19 cellular contexts compared by ENCODE assay signal in the genomic region with DNA sequence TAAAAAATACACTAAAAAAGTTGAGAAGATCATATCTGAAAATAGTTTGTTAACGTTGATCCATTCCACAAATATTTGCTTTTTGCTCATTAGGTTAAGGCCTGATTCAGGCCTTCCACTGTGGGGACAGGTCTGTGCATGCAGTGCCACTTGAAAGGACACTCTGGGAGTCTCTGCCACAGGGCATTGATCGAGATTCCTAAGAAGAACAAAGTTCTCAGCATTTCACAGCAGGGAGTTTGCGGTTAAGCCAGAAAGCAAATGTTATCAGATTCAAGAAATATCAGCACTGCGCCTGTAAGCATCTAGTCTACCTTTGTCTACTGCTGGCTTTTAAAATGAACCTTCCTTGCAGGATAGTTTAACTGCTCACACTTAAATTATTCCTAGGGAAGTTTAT.
DNase-seq lines count a peak whose midpoint lies in the region; ATAC-seq and TF ChIP-seq lines count a peak whose summit lies in the region.
"Had no signal": no experiment of that assay in that cellular context is flagged by ENCODE, and none has a peak within 500 bp of the region (broad histone marks: within the 10 kb centered on the region; RNA-seq: fewer than 3 reads in every experiment).

No MANE protein-coding gene starts in this region.

- CTCF ChIA-PET in CD4-positive, alpha-beta T cell (lab: Charles Lee): no interaction called here
- CTCF ChIA-PET in activated CD8-positive, alpha-beta T cell treated with anti-CD3 and anti-CD28 coated beads, Interleukin-2, amount 10 ng/mL, durations not matched to agents 7 days and 5 days (lab: Charles Lee): interaction anchor here (0.9 to 2.0 kb wide), 3 partner anchors 19 to 30 kb away, joined by 3 to 6 read pairs (median 4); no protein-coding TSS in a partner anchor

- H3K27me3 ChIP-seq in CD4-positive, alpha-beta T cell (ENCODE audit: control insufficient read depth, insufficient read depth, low read length): no peaks in the 10 kb centered on the region
- H3K27me3 ChIP-seq in DND-41 (ENCODE audit: insufficient read depth, low read length, poor library complexity): no peaks in the 10 kb centered on the region
- H3K27me3 ChIP-seq: ascending aorta, colonic mucosa had no signal

- no peaks in the 10 kb centered on the region for H3K27me3 Mint-ChIP-seq in CD4-positive, alpha-beta T cell
- no peaks in the 10 kb centered on the region for H3K27me3 Mint-ChIP-seq in activated CD8-positive, alpha-beta T cell treated with anti-CD3 and anti-CD28 coated beads, Interleukin-2, amount 10 ng/mL, durations not matched to agents 7 days and 5 days (ENCODE audit: low read depth)
- H3K27me3 Mint-ChIP-seq: B cell had no signal

- POLR2A ChIA-PET in CD4-positive, alpha-beta T cell (lab: Charles Lee): interaction anchor here (0.9 kb wide), 1 partner anchor 44 kb away, joined by 3 read pairs; no protein-coding TSS in a partner anchor
- POLR2A ChIA-PET in activated CD8-positive, alpha-beta T cell treated with anti-CD3 and anti-CD28 coated beads, Interleukin-2, amount 10 ng/mL, durations not matched to agents 7 days and 5 days (lab: Charles Lee): interaction anchor here (0.5 kb wide), 1 partner anchor 14 kb away, joined by 3 read pairs; no protein-coding TSS in a partner anchor

- peak overlapping the region; percentile 67 for H3K27ac Mint-ChIP-seq in CD4-positive, alpha-beta T cell
- peak overlapping the region; percentile 35 for H3K27ac Mint-ChIP-seq in activated CD8-positive, alpha-beta T cell treated with anti-CD3 and anti-CD28 coated beads, Interleukin-2, amount 10 ng/mL, durations not matched to agents 7 days and 5 days
- H3K27ac Mint-ChIP-seq: B cell, type B pancreatic cell had no signal

- H3K4me1 ChIP-seq in DND-41 (ENCODE audit: insufficient read depth, low read length): peaks cover 5% of the 10 kb centered on the region; the same call in 1 of the 2 replicates
- H3K4me1 ChIP-seq: ascending aorta, colonic mucosa, left ventricle myocardium inferior had no signal

- no peaks in the 10 kb centered on the region for H3K9me3 Mint-ChIP-seq in CD4-positive, alpha-beta T cell
- H3K9me3 Mint-ChIP-seq in activated CD8-positive, alpha-beta T cell treated with anti-CD3 and anti-CD28 coated beads, Interleukin-2, amount 10 ng/mL, durations not matched to agents 7 days and 5 days (ENCODE audit: insufficient read depth): no peaks in the 10 kb centered on the region
- H3K9me3 Mint-ChIP-seq: type B pancreatic cell had no signal

- TF ChIP-seq CTCF in CD4-positive, alpha-beta T cell (IDR thresholded peaks at IDR 0.05): no peak
- TF ChIP-seq CTCF in DND-41 (IDR thresholded peaks at IDR 0.05; ENCODE audit: borderline replicate concordance, extremely low read depth, low read length, poor library complexity, severe bottlenecking): no peak

- H4K20me1 ChIP-seq in DND-41 (ENCODE audit: insufficient read depth, low read length): no peaks in the 10 kb centered on the region

- no peaks in the 10 kb centered on the region for H3K79me2 ChIP-seq in DND-41 (ENCODE audit: insufficient read depth, low read length)

- 0 out of 2 replicates have a peak overlapping the region, but pooled peaks have one; percentile 11 for H2AFZ ChIP-seq in DND-41 (ENCODE audit: low read depth, low read length)

- no peaks in the 10 kb centered on the region for H3K36me3 ChIP-seq in DND-41 (ENCODE audit: insufficient read depth, low read length)
- H3K36me3 ChIP-seq: ascending aorta, colonic mucosa, left ventricle myocardium inferior had no signal

- H3K4me1 Mint-ChIP-seq in CD4-positive, alpha-beta T cell (ENCODE audit: low read depth): peaks cover 38% of the 10 kb centered on the region
- H3K4me1 Mint-ChIP-seq in activated CD8-positive, alpha-beta T cell treated with anti-CD3 and anti-CD28 coated beads, Interleukin-2, amount 10 ng/mL, durations not matched to agents 7 days and 5 days (ENCODE audit: low read depth): peaks cover 19% of the 10 kb centered on the region

- H3K4me3 Mint-ChIP-seq in CD4-positive, alpha-beta T cell: peak overlapping the region; percentile 32
- H3K4me3 Mint-ChIP-seq in activated CD8-positive, alpha-beta T cell treated with anti-CD3 and anti-CD28 coated beads, Interleukin-2, amount 10 ng/mL, durations not matched to agents 7 days and 5 days: peak overlapping the region; percentile 17
- H3K4me3 Mint-ChIP-seq: B cell, type B pancreatic cell had no signal

- no peak overlapping the region for H3K9ac ChIP-seq in DND-41 (ENCODE audit: low read depth, low read length)

- H3K4me2 ChIP-seq in DND-41 (ENCODE audit: insufficient read depth, low read length): no peak overlapping the region

- H3K36me3 Mint-ChIP-seq in CD4-positive, alpha-beta T cell (ENCODE audit: low read depth): no peaks in the 10 kb centered on the region
- H3K36me3 Mint-ChIP-seq in activated CD8-positive, alpha-beta T cell treated with anti-CD3 and anti-CD28 coated beads, Interleukin-2, amount 10 ng/mL, durations not matched to agents 7 days and 5 days (ENCODE audit: low read depth): no peaks in the 10 kb centered on the region
- H3K36me3 Mint-ChIP-seq: type B pancreatic cell had no signal

- no peak for DNase-seq in CD4-positive, alpha-beta T cell
- DNase-seq in DND-41 (no peak), islet precursor cell (peak; percentile 61), NCI-H446 treated with DMSO at 0.1 percent for 48 hours (lab: John Stamatoyannopoulos, UW) (no peak)
- DNase-seq in activated CD8-positive, alpha-beta T cell treated with anti-CD3 and anti-CD28 coated beads, Interleukin-2, amount 10 ng/mL, durations not matched to agents 7 days and 5 days: no peak
- DNase-seq: colonic mucosa, foreskin melanocyte, left ventricle myocardium inferior, NCI-H1092 treated with DMSO at 0.1 percent for 48 hours, NCI-H2171 treated with DMSO at 0.1 percent for 48 hours, posterior cingulate gyrus, RPMI8226 had no signal

- H3K27ac ChIP-seq in CD4-positive, alpha-beta T cell (ENCODE audit: low read depth, low read length): no peak overlapping the region
- no peak overlapping the region for H3K27ac ChIP-seq in DND-41 (ENCODE audit: low read length)
- H3K27ac ChIP-seq: ascending aorta, colonic mucosa, HL-60, left ventricle myocardium inferior had no signal

- H3K4me3 ChIP-seq in DND-41 (ENCODE audit: low read depth in 1 of 2, low read length in 2 of 2): no peak overlapping the region
- H3K4me3 ChIP-seq: ascending aorta, colonic mucosa, K562, left ventricle myocardium inferior had no signal

- no peak for ATAC-seq in CD4-positive, alpha-beta T cell (ENCODE audit: poor library complexity)
- ATAC-seq in DND-41 (ENCODE audit: insufficient read depth, low read depth): peak; percentile 50; the same call in 1 of the 3 replicates
- ATAC-seq in activated CD8-positive, alpha-beta T cell treated with anti-CD3 and anti-CD28 coated beads, Interleukin-2, amount 10 ng/mL, durations not matched to agents 7 days and 5 days: no peak
- ATAC-seq in GM18868 (IDR thresholded peaks at IDR 0.05; ENCODE audit: unreplicated experiment): no peak
- no peak for ATAC-seq in HG03565 (IDR thresholded peaks at IDR 0.05; ENCODE audit: unreplicated experiment)
- ATAC-seq: K562 had no signal

- intact Hi-C loops in CD4-positive, alpha-beta T cell (cut with DNase I, micrococcal nuclease): no loop called here

- H3K9me3 ChIP-seq in CD4-positive, alpha-beta T cell (ENCODE audit: control insufficient read depth, low read length): no peaks in the 10 kb centered on the region
- H3K9me3 ChIP-seq in DND-41 (ENCODE audit: insufficient read depth, low read length, severe bottlenecking): no peaks in the 10 kb centered on the region
- H3K9me3 ChIP-seq: ascending aorta, colonic mucosa, left ventricle myocardium inferior had no signal
